ENCODE assay signal across 8 cellular contexts in the genomic region with DNA sequence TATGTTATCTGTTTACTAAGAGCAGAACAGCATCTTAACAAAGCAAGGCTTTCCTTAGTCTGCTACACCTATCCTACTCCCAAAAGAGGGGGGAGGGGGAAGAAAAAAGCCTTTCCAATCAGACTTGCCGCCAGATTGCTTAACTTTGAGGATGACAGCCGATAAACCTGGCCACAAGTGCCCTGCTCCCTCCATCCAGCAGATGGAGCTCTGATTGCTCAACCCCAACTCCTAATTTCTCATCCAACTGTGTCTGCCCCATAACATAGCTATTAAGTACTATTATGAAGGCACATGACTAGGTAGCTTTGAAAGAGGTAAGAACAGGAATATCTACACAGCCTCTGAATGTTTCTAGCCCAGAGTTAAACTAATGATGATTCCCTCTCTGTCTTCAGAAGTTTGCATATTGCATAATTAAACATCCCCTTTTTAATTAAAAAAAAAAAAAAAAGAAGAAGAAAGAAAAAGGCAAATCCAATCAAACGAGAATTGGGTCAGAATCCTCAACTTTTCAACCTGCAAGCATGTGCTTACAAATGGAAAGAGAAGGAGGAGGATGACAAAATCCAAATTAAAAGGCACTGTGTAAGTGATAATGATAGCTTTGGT.
DNase-seq lines count a peak whose midpoint lies in the region; ATAC-seq and TF ChIP-seq lines count a peak whose summit lies in the region.

No MANE protein-coding gene starts in this region.

- TF ChIP-seq CTCF in KMS-11 (conservative IDR thresholded peaks at IDR 0.05; ENCODE audit: low read depth, low read length) (peak; percentile 38), kidney epithelial cell (IDR thresholded peaks at IDR 0.05; ENCODE audit: insufficient read depth, low read length, poor library complexity, severe bottlenecking) (peak; percentile 85)

- H3K79me2 ChIP-seq in KMS-11 (ENCODE audit: insufficient read depth, low read depth): no peaks in the 10 kb centered on the region

- H3K27ac Mint-ChIP-seq in activated naive CD4-positive, alpha-beta T cell treated with anti-CD3 and anti-CD28 coated beads for 36 hours: no peak overlapping the region
- H3K27ac Mint-ChIP-seq in stimulated activated memory B cell treated with anti-CD40 and anti-IgM and Interleukin-4, amounts not matched to agents 10 μg/mL and 1 μg/mL and 100 μg/mL, for 72 hours: no peak overlapping the region

- no peaks in the 10 kb centered on the region for H3K4me1 ChIP-seq in KMS-11 (ENCODE audit: low read depth, poor library complexity, severe bottlenecking)

- H3K4me3 ChIP-seq in KMS-11 (IDR thresholded peaks at IDR 0.05; ENCODE audit: insufficient read depth, low read depth, low read length) (no peak overlapping the region), kidney epithelial cell (ENCODE audit: low read depth, low read length) (no peak overlapping the region)

- no peak overlapping the region for H3K4me3 Mint-ChIP-seq in activated naive CD4-positive, alpha-beta T cell treated with anti-CD3 and anti-CD28 coated beads for 36 hours
- no peak overlapping the region for H3K4me3 Mint-ChIP-seq in stimulated activated memory B cell treated with anti-CD40 and anti-IgM and Interleukin-4, amounts not matched to agents 10 μg/mL and 1 μg/mL and 100 μg/mL, for 72 hours

- peak; percentile 65 for ATAC-seq in GM21447 (IDR thresholded peaks at IDR 0.05; ENCODE audit: unreplicated experiment)
- ATAC-seq in stimulated activated memory B cell treated with anti-CD40 and anti-IgM and Interleukin-4, amounts not matched to agents 10 μg/mL and 1 μg/mL and 100 μg/mL, for 72 hours: no peak
- ATAC-seq in HG02610 (IDR thresholded peaks at IDR 0.05; ENCODE audit: unreplicated experiment): no peak

- H4K20me1 ChIP-seq in KMS-11 (ENCODE audit: insufficient read depth): no peaks in the 10 kb centered on the region

- H3K4me1 Mint-ChIP-seq in activated naive CD4-positive, alpha-beta T cell treated with anti-CD3 and anti-CD28 coated beads for 36 hours (ENCODE audit: low read depth): no peaks in the 10 kb centered on the region
- H3K4me1 Mint-ChIP-seq in stimulated activated memory B cell treated with anti-CD40 and anti-IgM and Interleukin-4, amounts not matched to agents 10 μg/mL and 1 μg/mL and 100 μg/mL, for 72 hours: no peaks in the 10 kb centered on the region

- H3K27me3 ChIP-seq in KMS-11 (ENCODE audit: insufficient read depth, low read depth) (no peaks in the 10 kb centered on the region), kidney epithelial cell (ENCODE audit: control insufficient read depth, insufficient read depth, low read length) (no peaks in the 10 kb centered on the region)

- no peaks in the 10 kb centered on the region for H3K27me3 Mint-ChIP-seq in activated naive CD4-positive, alpha-beta T cell treated with anti-CD3 and anti-CD28 coated beads for 36 hours (ENCODE audit: low read depth)
- H3K27me3 Mint-ChIP-seq in stimulated activated memory B cell treated with anti-CD40 and anti-IgM and Interleukin-4, amounts not matched to agents 10 μg/mL and 1 μg/mL and 100 μg/mL, for 72 hours: no peaks in the 10 kb centered on the region

- no peaks in the 10 kb centered on the region for H3K9me3 Mint-ChIP-seq in activated naive CD4-positive, alpha-beta T cell treated with anti-CD3 and anti-CD28 coated beads for 36 hours
- H3K9me3 Mint-ChIP-seq in stimulated activated memory B cell treated with anti-CD40 and anti-IgM and Interleukin-4, amounts not matched to agents 10 μg/mL and 1 μg/mL and 100 μg/mL, for 72 hours: no peaks in the 10 kb centered on the region

- no peak overlapping the region for H3K4me2 ChIP-seq in KMS-11

- CTCF ChIA-PET in activated naive CD4-positive, alpha-beta T cell treated with anti-CD3 and anti-CD28 coated beads for 36 hours (lab: Charles Lee): interaction anchor here (0.6 to 4.2 kb wide), 11 partner anchors 8 to 1127 kb away, joined by 3 to 29 read pairs (median 4); no protein-coding TSS in a partner anchor

- no peaks in the 10 kb centered on the region for H3K36me3 Mint-ChIP-seq in activated naive CD4-positive, alpha-beta T cell treated with anti-CD3 and anti-CD28 coated beads for 36 hours (ENCODE audit: low read depth)
- no peaks in the 10 kb centered on the region for H3K36me3 Mint-ChIP-seq in stimulated activated memory B cell treated with anti-CD40 and anti-IgM and Interleukin-4, amounts not matched to agents 10 μg/mL and 1 μg/mL and 100 μg/mL, for 72 hours

- no peak overlapping the region for H3K9ac ChIP-seq in KMS-11

- peak; percentile 43 for DNase-seq in activated naive CD4-positive, alpha-beta T cell treated with anti-CD3 and anti-CD28 coated beads for 36 hours
- no peak for DNase-seq in activated naive CD4-positive, alpha-beta T cell treated with Interleukin-2 at 50 U/mL for 16 hours
- peak; percentile 2 to 21 for DNase-seq in activated CD4-positive, alpha-beta T cell treated with anti-CD3 and anti-CD28 coated beads, Interleukin-2, amount 50 U/mL, for 48 hours
- DNase-seq in kidney epithelial cell (ENCODE audit: low read depth): no peak

- H3K36me3 ChIP-seq in KMS-11 (ENCODE audit: insufficient read depth): no peaks in the 10 kb centered on the region
- no peaks in the 10 kb centered on the region for H3K36me3 ChIP-seq in kidney epithelial cell (ENCODE audit: control insufficient read depth, insufficient read depth, low read length)

- no peak overlapping the region for H3K27ac ChIP-seq in KMS-11

- intact Hi-C loops in activated naive CD4-positive, alpha-beta T cell treated with anti-CD3 and anti-CD28 coated beads for 36 hours (cut with micrococcal nuclease): loop anchor here (1.0 kb wide), 1 partner anchor 151 kb away; no protein-coding TSS in a partner anchor

- H2AFZ ChIP-seq in KMS-11 (ENCODE audit: low read depth): no peak overlapping the region

Comparison
In these comparisons a context has a peak if more than half of its experiments do, and no peak if none do; other contexts are left out.
1. DNase-seq: peak in activated naive CD4-positive, alpha-beta T cell treated with anti-CD3 and anti-CD28 coated beads for 36 hours (single experiment) and activated CD4-positive, alpha-beta T cell treated with anti-CD3 and anti-CD28 coated beads, Interleukin-2, amount 50 U/mL, for 48 hours (2 of 2); none in activated naive CD4-positive, alpha-beta T cell treated with Interleukin-2 at 50 U/mL for 16 hours (single experiment) and kidney epithelial cell (single experiment).